10 cellular contexts compared by ENCODE assay signal in the genomic region with DNA sequence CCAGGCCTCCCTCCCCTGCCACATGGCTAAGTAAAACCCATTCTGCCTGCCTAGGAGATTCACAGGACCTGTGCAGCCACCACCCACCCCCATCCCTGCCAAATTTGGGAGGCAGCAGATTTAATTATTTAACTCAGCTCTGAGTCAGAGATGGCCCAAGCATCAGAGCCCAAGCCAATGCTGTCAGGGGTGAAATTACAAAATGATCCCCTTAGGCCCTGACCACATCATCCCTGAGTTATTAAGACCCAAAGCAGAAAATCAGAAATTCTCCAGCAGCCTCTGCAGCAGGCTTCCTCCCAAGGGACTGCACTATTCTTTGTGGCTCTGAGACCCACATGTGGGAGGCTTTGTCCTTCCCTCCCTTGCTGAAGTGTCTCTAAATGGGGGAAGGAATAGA. TPM values are rescaled to one million over a fixed set of nuclear protein-coding genes. Genes with fewer than 3 reads are reported as not detected.
DNase-seq lines count a peak whose midpoint lies in the region; ATAC-seq and TF ChIP-seq lines count a peak whose summit lies in the region.
"Had no signal": no experiment of that assay in that cellular context is flagged by ENCODE, and none has a peak within 500 bp of the region (broad histone marks: within the 10 kb centered on the region; RNA-seq: fewer than 3 reads in every experiment).

No MANE protein-coding gene starts in this region.

- H3K36me3 ChIP-seq in thoracic aorta, result no peaks in the 10 kb centered on the region
- H3K36me3 ChIP-seq: Peyer's patch had no signal

- H3K4me3 ChIP-seq in HFF-Myc (replicated peaks; ENCODE audit: low read depth, low read length) (no peak overlapping the region), astrocyte of the spinal cord (ENCODE audit: low read depth, low read length) (no peak overlapping the region), thoracic aorta (no peak overlapping the region)
- H3K4me3 ChIP-seq: Peyer's patch had no signal

- H3K9me3 ChIP-seq in thoracic aorta, result no peaks in the 10 kb centered on the region
- H3K9me3 ChIP-seq: Peyer's patch had no signal

- H3K27ac ChIP-seq in thoracic aorta, result no peak overlapping the region
- H3K27ac ChIP-seq: Peyer's patch had no signal

- H3K4me1 ChIP-seq in thoracic aorta (ENCODE audit: control insufficient read depth in 1 of 2, low read depth in 2 of 2), result peaks cover 6 to 23% of the 10 kb centered on the region in 2 donors
- H3K4me1 ChIP-seq: Peyer's patch had no signal

- peak; percentile 56 for DNase-seq in HFF-Myc (ENCODE audit: extremely low read depth, low read depth)
- peak; percentile 49 for DNase-seq in astrocyte of the spinal cord (ENCODE audit: low read depth, low spot score)
- peak; percentile 74 for DNase-seq in iris pigment epithelial cell (ENCODE audit: low read depth)
- DNase-seq in thoracic aorta (ENCODE audit: low spot score), result no peak
- no peak for DNase-seq in HuH-7.5 (ENCODE audit: low spot score)
- DNase-seq: activated CD4-positive, alpha-beta T cell treated with anti-CD3 and anti-CD28 coated beads for 4 hours; Peyer's patch; stimulated activated naive CD4-positive, alpha-beta T cell treated with Interleukin-2 at 50 U/mL for 16 hours had no signal

- in situ Hi-C loops in astrocyte of the spinal cord (cut with HindIII; ENCODE audit: low sequenced_read_pairs), result no loop called here

- no peak for TF ChIP-seq CTCF in HFF-Myc (IDR thresholded peaks at IDR 0.05; ENCODE audit: low read depth, low read length, missing control alignments)
- TF ChIP-seq CTCF in astrocyte of the spinal cord (IDR thresholded peaks at IDR 0.05; ENCODE audit: low read depth, low read length), result no peak
- TF ChIP-seq CTCF in thoracic aorta (IDR thresholded peaks at IDR 0.05), result no peak

- ATAC-seq in thoracic aorta (ENCODE audit: insufficient number of reproducible peaks, low FRiP score, low read depth) (peak; percentile 66), GM19452 (IDR thresholded peaks at IDR 0.05; ENCODE audit: unreplicated experiment) (no peak), GM19397 (IDR thresholded peaks at IDR 0.05; ENCODE audit: unreplicated experiment) (no peak)

- no peaks in the 10 kb centered on the region for H3K27me3 ChIP-seq in thoracic aorta (replicated peaks; ENCODE audit: insufficient read depth)
- H3K27me3 ChIP-seq: Peyer's patch had no signal

RNA-seq across cellular contexts. Expression of a gene that starts 52.8 kb away (rescaled TPM):
- total RNA-seq in thoracic aorta, result 10 to 100 TPM; 39.4 to 47.8 TPM

Comparison
In these comparisons a context has a peak if more than half of its experiments do, and no peak if none do; other contexts are left out.
1. DNase-seq: peak in HFF-Myc (single experiment), astrocyte of the spinal cord (single experiment) and iris pigment epithelial cell (single experiment); none in thoracic aorta (single experiment) and HuH-7.5 (single experiment).